23 cellular contexts compared by ENCODE assay signal in the genomic region with DNA sequence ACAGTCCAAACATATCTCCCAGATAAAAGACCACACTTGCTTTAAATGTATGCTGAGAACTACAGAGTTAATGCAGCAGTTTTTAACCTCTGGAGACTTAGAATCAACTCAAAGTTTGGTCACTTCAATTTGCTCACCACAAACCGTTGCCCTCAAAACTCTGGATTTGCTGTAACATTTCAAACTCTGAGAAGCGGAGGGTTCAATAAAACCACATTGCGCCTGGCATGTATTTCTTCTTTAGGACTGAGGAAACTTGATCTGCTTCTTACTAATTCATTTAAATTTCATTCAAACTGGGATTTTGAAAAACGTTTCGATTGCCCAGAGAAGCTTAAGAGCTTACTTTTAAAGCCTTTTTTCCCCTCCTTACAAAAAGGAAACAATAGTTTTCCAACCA.
DNase-seq lines count a peak whose midpoint lies in the region; ATAC-seq and TF ChIP-seq lines count a peak whose summit lies in the region.
"Had no signal": no experiment of that assay in that cellular context is flagged by ENCODE, and none has a peak within 500 bp of the region (broad histone marks: within the 10 kb centered on the region; RNA-seq: fewer than 3 reads in every experiment).

No MANE protein-coding gene starts in this region.

- no peaks in the 10 kb centered on the region for H3K4me1 Mint-ChIP-seq in GM23338
- no peaks in the 10 kb centered on the region for H3K4me1 Mint-ChIP-seq in neural progenitor cell
- H3K4me1 Mint-ChIP-seq: CD8-positive, alpha-beta memory T cell had no signal

- H3K27me3 ChIP-seq in GM23338 (ENCODE audit: insufficient read depth) (no peaks in the 10 kb centered on the region), neural progenitor cell (no peaks in the 10 kb centered on the region), vagina (no peaks in the 10 kb centered on the region)
- H3K27me3 ChIP-seq: BE2C; BLaER1 treated with 17β-estradiol and CSF1 and Interleukin-3, amounts not matched to agents 10 nM and 100 nM had no signal

- H3K27ac Mint-ChIP-seq in GM23338 (no peak overlapping the region), neural progenitor cell (no peak overlapping the region)
- H3K27ac Mint-ChIP-seq: CD14-positive monocyte; CD4-positive, alpha-beta T cell; CD8-positive, alpha-beta memory T cell; HFFc6 had no signal

- H3K9me2 ChIP-seq in GM23338 (ENCODE audit: insufficient read depth), result no peaks in the 10 kb centered on the region

- H3K36me3 ChIP-seq in GM23338 (ENCODE audit: insufficient read depth) (no peaks in the 10 kb centered on the region; the same call in 1 of the 2 replicates), neural progenitor cell (no peaks in the 10 kb centered on the region), vagina (no peaks in the 10 kb centered on the region)
- H3K36me3 ChIP-seq: BE2C; BLaER1 treated with 17β-estradiol and CSF1 and Interleukin-3, amounts not matched to agents 10 nM and 100 nM had no signal

- H3K4me1 ChIP-seq in GM23338 (ENCODE audit: insufficient read depth) (no peaks in the 10 kb centered on the region), neural progenitor cell (no peaks in the 10 kb centered on the region), vagina (no peaks in the 10 kb centered on the region)
- H3K4me1 ChIP-seq: BE2C had no signal

- no peak overlapping the region for H3K9ac ChIP-seq in neural progenitor cell
- H3K9ac ChIP-seq: BLaER1 treated with 17β-estradiol and CSF1 and Interleukin-3, amounts not matched to agents 10 nM and 100 nM had no signal

- H3K79me2 ChIP-seq in GM23338 (replicated peaks; ENCODE audit: insufficient read depth) (no peaks in the 10 kb centered on the region), neural progenitor cell (ENCODE audit: low read depth) (no peaks in the 10 kb centered on the region)

- ATAC-seq in GM23338, result no peak
- no peak for ATAC-seq in HG03469 (IDR thresholded peaks at IDR 0.05; ENCODE audit: unreplicated experiment)
- ATAC-seq: A549, GM12878 had no signal

- H3K27ac ChIP-seq in GM23338 (ENCODE audit: low read depth) (no peak overlapping the region), neural progenitor cell (no peak overlapping the region), vagina (peak overlapping the region; percentile 15)
- H3K27ac ChIP-seq: A549; BLaER1 treated with 17β-estradiol and CSF1 and Interleukin-3, amounts not matched to agents 10 nM and 100 nM had no signal

- no peaks in the 10 kb centered on the region for H4K20me1 ChIP-seq in GM23338 (replicated peaks; ENCODE audit: insufficient read depth)
- no peaks in the 10 kb centered on the region for H4K20me1 ChIP-seq in neural progenitor cell (ENCODE audit: low read depth)
- H4K20me1 ChIP-seq: BLaER1 treated with 17β-estradiol and CSF1 and Interleukin-3, amounts not matched to agents 10 nM and 100 nM had no signal

- no peak overlapping the region for H3K4me3 ChIP-seq in GM23338
- no peak overlapping the region for H3K4me3 ChIP-seq in neural progenitor cell
- H3K4me3 ChIP-seq in vagina, result no peak overlapping the region
- H3K4me3 ChIP-seq: A549; BLaER1 treated with 17β-estradiol and CSF1 and Interleukin-3, amounts not matched to agents 10 nM and 100 nM; GM12878 had no signal

- intact Hi-C loops in vagina (cut with DNase I), result no loop called here

- no peak overlapping the region for H3K4me3 Mint-ChIP-seq in GM23338
- H3K4me3 Mint-ChIP-seq in neural progenitor cell, result no peak overlapping the region
- H3K4me3 Mint-ChIP-seq: CD14-positive monocyte; CD4-positive, alpha-beta T cell; CD8-positive, alpha-beta memory T cell; HFFc6 had no signal

- H3K9me3 ChIP-seq in neural progenitor cell (ENCODE audit: low read depth) (no peaks in the 10 kb centered on the region), vagina (no peaks in the 10 kb centered on the region)
- H3K9me3 ChIP-seq: A549, BE2C had no signal

- H3K36me3 Mint-ChIP-seq in GM23338 (ENCODE audit: low read depth) (no peaks in the 10 kb centered on the region), neural progenitor cell (no peaks in the 10 kb centered on the region)
- H3K36me3 Mint-ChIP-seq: CD14-positive monocyte; CD8-positive, alpha-beta memory T cell had no signal

- H3K9me3 Mint-ChIP-seq in GM23338 (no peaks in the 10 kb centered on the region; the same call in 2 of the 3 replicates), neural progenitor cell (no peaks in the 10 kb centered on the region)
- H3K9me3 Mint-ChIP-seq: CD4-positive, alpha-beta T cell; CD8-positive, alpha-beta memory T cell; HFFc6 had no signal

- H3K4me2 ChIP-seq in GM23338, result no peak overlapping the region
- H3K4me2 ChIP-seq in neural progenitor cell, result no peak overlapping the region
- H3K4me2 ChIP-seq: A549; BLaER1 treated with 17β-estradiol and CSF1 and Interleukin-3, amounts not matched to agents 10 nM and 100 nM had no signal

- H3F3A ChIP-seq in GM23338 (replicated peaks; ENCODE audit: low read depth) (no peaks in the 10 kb centered on the region), neural progenitor cell (ENCODE audit: low read depth) (no peaks in the 10 kb centered on the region)

- no peak for TF ChIP-seq CTCF in GM23338 (conservative IDR thresholded peaks at IDR 0.05; ENCODE audit: low read depth in 2 of 2)
- no peak for TF ChIP-seq CTCF in neural progenitor cell (IDR thresholded peaks at IDR 0.05)
- TF ChIP-seq CTCF in vagina (IDR thresholded peaks at IDR 0.05), result no peak

- TF ChIP-seq POLR2A in vagina (IDR thresholded peaks at IDR 0.05), result no peak

- no peaks in the 10 kb centered on the region for H3K27me3 Mint-ChIP-seq in GM23338 (ENCODE audit: insufficient read depth, low read depth, poor library complexity)
- no peaks in the 10 kb centered on the region for H3K27me3 Mint-ChIP-seq in neural progenitor cell (ENCODE audit: insufficient read depth, low read depth)
- H3K27me3 Mint-ChIP-seq: CD4-positive, alpha-beta T cell had no signal

- no peak for DNase-seq in GM23338 (ENCODE audit: low spot score)
- peak; percentile 26 for DNase-seq in fibroblast of gingiva (ENCODE audit: low read depth)
- no peak for DNase-seq in neural progenitor cell (ENCODE audit: low spot score)
- DNase-seq in vagina (ENCODE audit: extremely low spot score in 2 of 2), result no peak
- no peak for DNase-seq in SIG-M5 treated with dmso at 0.1 percent for 504 hours (lab: John Stamatoyannopoulos, UW; ENCODE audit: unreplicated experiment)
- no peak for DNase-seq in activated CD4-positive, alpha-beta T cell treated with anti-CD3 and anti-CD28 coated beads, Interleukin-2, amount 50 U/mL, for 4 hours
- DNase-seq: 8988T; ACHN; AML-193; BE2C; CD4-positive, alpha-beta T cell; CD8-positive, alpha-beta memory T cell; DMS 273 treated with DMSO at 0.1 percent for 48 hours; DMS79; EL; GDM1; H7; HFFc6 had no signal

- H2AFZ ChIP-seq in GM23338 (peak overlapping the region; percentile 64; the same call in 1 of the 2 replicates), neural progenitor cell (replicated peaks) (peak overlapping the region; percentile 54)

TF ChIP-seq in GM23338, 12 proteins besides CTCF, POLR2A, EP300 and RAD21:
- no peak for TF ChIP-seq ZNF114 (CRISPR knock-in tag; IDR thresholded peaks at IDR 0.05)
